In the genomic region with DNA sequence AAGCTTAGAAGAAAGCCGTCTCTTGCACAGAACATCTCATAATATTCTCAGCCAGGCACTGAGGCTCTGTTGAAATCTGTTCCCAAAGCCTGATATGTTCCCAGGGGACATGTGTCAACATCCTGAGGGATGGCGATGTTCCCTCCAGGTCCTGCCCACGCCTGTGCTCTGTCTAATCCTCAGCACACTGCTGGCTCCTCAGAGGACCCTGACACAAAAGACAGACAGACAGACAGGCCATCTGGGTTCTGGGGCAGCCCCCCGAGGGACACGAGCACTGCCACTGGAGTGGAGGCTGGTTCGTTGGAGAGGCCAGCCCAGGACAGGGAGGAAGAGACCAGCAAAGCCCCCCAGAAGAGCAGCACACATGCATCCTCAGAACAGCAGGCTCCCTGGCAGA, we compare ENCODE assay signal across 20 cellular contexts. TPM values are rescaled to one million over a fixed set of nuclear protein-coding genes. Genes with fewer than 3 reads are reported as not detected.
A peak's percentile ranks its signal among the peaks of the same experiment; 100 is the strongest.
DNase-seq lines count a peak whose midpoint lies in the region; TF ChIP-seq lines count a peak whose summit lies in the region.
"Had no signal": no experiment of that assay in that cellular context is flagged by ENCODE, and none has a peak within 500 bp of the region (broad histone marks: within the 10 kb centered on the region; RNA-seq: fewer than 3 reads in every experiment).

No MANE protein-coding gene starts in this region.

- no peak overlapping the region for H3K27ac ChIP-seq in WERI-Rb-1
- H3K27ac ChIP-seq in parathyroid adenoma: no peak overlapping the region
- H3K27ac ChIP-seq in prostate gland: no peak overlapping the region
- H3K27ac ChIP-seq: 22Rv1, Peyer's patch had no signal

- H3K36me3 Mint-ChIP-seq in T-helper 1 cell treated with Interleukin-12 subunit alpha and Interleukin-12 subunit beta and Interleukin-4 antibody, amounts not matched to agents 30 μg/mL and 1 μg/mL, for 36 hours (ENCODE audit: low read depth): peaks cover 4% of the 10 kb centered on the region

- H3K79me2 ChIP-seq in parathyroid adenoma: peaks cover 14% of the 10 kb centered on the region

- DNase-seq in T-helper 1 cell (no peak), WERI-Rb-1 (peak; percentile 26), fibroblast of mammary gland (ENCODE audit: low read depth) (peak; percentile 24), posterior vena cava (ENCODE audit: low spot score) (no peak), islet precursor cell (no peak), prostate gland (ENCODE audit: low spot score) (no peak)
- DNase-seq: Caco-2, DMS79 treated with DMSO at 0.1 percent for 48 hours, GDM1, H9, MM.1S, NCI-H1105, NCI-H187, NCI-H446 treated with DMSO at 0.1 percent for 48 hours, NCI-H748 treated with DMSO at 0.1 percent for 48 hours, Peyer's patch had no signal

- no peak for TF ChIP-seq POLR2A in prostate gland (IDR thresholded peaks at IDR 0.05)

- no peaks in the 10 kb centered on the region for H3K9me3 Mint-ChIP-seq in T-helper 1 cell treated with Interleukin-12 subunit alpha and Interleukin-12 subunit beta and Interleukin-4 antibody, amounts not matched to agents 30 μg/mL and 1 μg/mL, for 36 hours
- H3K9me3 Mint-ChIP-seq: CD14-positive monocyte, H9 had no signal

- H3K4me1 Mint-ChIP-seq in T-helper 1 cell treated with Interleukin-12 subunit alpha and Interleukin-12 subunit beta and Interleukin-4 antibody, amounts not matched to agents 30 μg/mL and 1 μg/mL, for 36 hours (ENCODE audit: low read depth): peaks cover 5% of the 10 kb centered on the region
- H3K4me1 Mint-ChIP-seq: CD14-positive monocyte had no signal

- no peak overlapping the region for H3K9ac ChIP-seq in parathyroid adenoma

- H3K4me3 ChIP-seq in WERI-Rb-1 (ENCODE audit: low read depth, low read length) (no peak overlapping the region), fibroblast of mammary gland (ENCODE audit: control insufficient read depth, low read depth, low read length) (no peak overlapping the region), parathyroid adenoma (ENCODE audit: low read depth, low read length) (no peak overlapping the region), prostate gland (no peak overlapping the region)
- H3K4me3 ChIP-seq: Peyer's patch had no signal

- WGBS in prostate gland: 93% methylated on average over 6 of the region's 6 CpGs

- intact Hi-C loops in posterior vena cava (cut with DNase I) (loop anchor here (1.0 to 2.0 kb wide), 2 partner anchors 188 to 189 kb away; no protein-coding TSS in a partner anchor), prostate gland (cut with DNase I) (no loop called here)

- H3K27me3 Mint-ChIP-seq in T-helper 1 cell treated with Interleukin-12 subunit alpha and Interleukin-12 subunit beta and Interleukin-4 antibody, amounts not matched to agents 30 μg/mL and 1 μg/mL, for 36 hours (ENCODE audit: low read depth): no peaks in the 10 kb centered on the region

- peaks cover 3% of the 10 kb centered on the region for H3K4me1 ChIP-seq in parathyroid adenoma
- H3K4me1 ChIP-seq in prostate gland (replicated peaks): peaks cover 4% of the 10 kb centered on the region
- H3K4me1 ChIP-seq: Caco-2 had no signal

- TF ChIP-seq CTCF in WERI-Rb-1 (IDR thresholded peaks at IDR 0.05; ENCODE audit: low read depth, low read length): no peak
- no peak for TF ChIP-seq CTCF in fibroblast of mammary gland (conservative IDR thresholded peaks at IDR 0.05; ENCODE audit: control insufficient read depth, insufficient read depth, low read depth, low read length)
- no peak for TF ChIP-seq CTCF in parathyroid adenoma (IDR thresholded peaks at IDR 0.05)
- TF ChIP-seq CTCF in prostate gland (IDR thresholded peaks at IDR 0.05): no peak

- H3K9me3 ChIP-seq in WERI-Rb-1 (ENCODE audit: severe bottlenecking): no peaks in the 10 kb centered on the region
- H3K9me3 ChIP-seq in parathyroid adenoma (ENCODE audit: control insufficient read depth, low read length): no peaks in the 10 kb centered on the region
- H3K9me3 ChIP-seq in prostate gland: no peaks in the 10 kb centered on the region
- H3K9me3 ChIP-seq: Caco-2, Peyer's patch had no signal

- peak overlapping the region; percentile 41 for H3K27ac Mint-ChIP-seq in T-helper 1 cell treated with Interleukin-12 subunit alpha and Interleukin-12 subunit beta and Interleukin-4 antibody, amounts not matched to agents 30 μg/mL and 1 μg/mL, for 36 hours
- H3K27ac Mint-ChIP-seq: H9 had no signal

- H3K4me3 Mint-ChIP-seq in T-helper 1 cell treated with Interleukin-12 subunit alpha and Interleukin-12 subunit beta and Interleukin-4 antibody, amounts not matched to agents 30 μg/mL and 1 μg/mL, for 36 hours: no peak overlapping the region
- H3K4me3 Mint-ChIP-seq: CD14-positive monocyte, H9 had no signal

- H3K36me3 ChIP-seq in WERI-Rb-1 (peaks cover 4% of the 10 kb centered on the region), parathyroid adenoma (ENCODE audit: control insufficient read depth, insufficient read depth, low read length) (no peaks in the 10 kb centered on the region), prostate gland (no peaks in the 10 kb centered on the region)

- H3K4me2 ChIP-seq in parathyroid adenoma (ENCODE audit: low read length): peak overlapping the region; percentile 23

- H2AFZ ChIP-seq in parathyroid adenoma: no peak overlapping the region

- no peaks in the 10 kb centered on the region for H3K27me3 ChIP-seq in WERI-Rb-1 (ENCODE audit: insufficient read depth, low read depth, severe bottlenecking)
- H3K27me3 ChIP-seq in parathyroid adenoma (ENCODE audit: control insufficient read depth, insufficient read depth, low read length): no peaks in the 10 kb centered on the region
- no peaks in the 10 kb centered on the region for H3K27me3 ChIP-seq in prostate gland (replicated peaks; ENCODE audit: insufficient read depth)
- H3K27me3 ChIP-seq: Peyer's patch had no signal

RNA-seq across cellular contexts. Expression of gene CHGA, which starts 27.8 kb away (rescaled TPM):
- total RNA-seq in posterior vena cava (under 1 TPM in 1 of 2 donors, not detected in 1; 0.29 TPM), prostate gland (10 to 100 TPM; 40.5 to 55.7 TPM)
- total RNA-seq: Caco-2 had no signal

Comparison
In these comparisons a context has a peak if more than half of its experiments do, and no peak if none do; other contexts are left out.
1. DNase-seq: peak in WERI-Rb-1 (single experiment) and fibroblast of mammary gland (single experiment); none in T-helper 1 cell (0 of 5), posterior vena cava (single experiment), islet precursor cell (single experiment) and prostate gland (single experiment).
2. RNA of gene CHGA, which starts 27.8 kb away (total RNA-seq): 40.5 to 55.7 TPM in prostate gland; 0.29 TPM in posterior vena cava; every median in the first group is over 10 times any median in the second.